In the genomic region with DNA sequence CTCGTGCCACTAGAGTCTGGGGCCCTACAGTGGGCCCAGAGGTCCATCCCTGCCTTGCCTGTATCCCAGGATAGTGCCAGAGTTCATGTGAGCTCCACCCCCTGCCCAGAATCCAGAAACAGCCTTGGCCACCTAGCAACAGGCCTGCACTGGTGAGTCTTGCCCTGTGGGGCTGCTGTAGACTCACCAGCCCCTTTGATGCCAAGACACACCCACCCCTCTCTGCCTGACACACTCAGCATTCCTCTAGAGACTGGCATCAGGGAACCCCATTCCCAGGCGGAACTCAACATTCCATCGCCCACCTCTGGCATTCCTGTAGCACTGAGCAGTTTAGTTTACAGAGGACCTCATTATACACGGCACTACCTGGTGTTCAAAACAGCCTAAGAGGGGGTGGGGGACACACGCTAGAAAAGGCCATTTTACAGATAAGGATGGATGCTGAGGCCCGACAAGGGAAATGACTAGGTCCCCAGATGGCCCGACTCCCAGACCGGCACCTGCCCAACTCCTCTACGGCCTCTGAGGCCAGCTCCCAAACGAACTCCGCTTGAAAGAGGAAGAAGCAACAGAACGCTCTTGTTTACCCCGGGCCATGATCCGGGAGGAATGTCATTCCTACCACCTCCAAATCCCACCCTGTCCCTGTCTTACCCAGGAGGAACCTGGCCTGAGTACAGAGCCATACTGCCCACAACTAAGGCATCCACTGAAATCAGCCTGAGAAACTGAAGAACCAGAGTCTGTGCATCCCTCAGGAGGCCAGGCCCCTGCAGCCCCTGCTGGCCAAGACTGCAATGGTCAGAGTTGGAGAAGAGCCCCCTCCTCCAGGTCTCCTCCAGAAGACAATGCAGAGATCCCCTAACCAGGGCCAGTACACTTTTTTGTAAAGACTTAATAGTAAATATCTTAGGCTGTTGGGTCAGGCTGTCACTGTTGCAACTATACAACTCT, we compare ENCODE assay signal across 11 cellular contexts.
DNase-seq lines count a peak whose midpoint lies in the region; ATAC-seq and TF ChIP-seq lines count a peak whose summit lies in the region.
"Had no signal": no experiment of that assay in that cellular context is flagged by ENCODE, and none has a peak within 500 bp of the region (broad histone marks: within the 10 kb centered on the region; RNA-seq: fewer than 3 reads in every experiment).

No MANE protein-coding gene starts in this region.

- H3K27ac ChIP-seq in lung (ENCODE audit: low read depth in 1 of 2, low read length in 1 of 2) (peak overlapping the region; percentile 42 to 77), upper lobe of right lung (peak overlapping the region; percentile 53)

- no peaks in the 10 kb centered on the region for H3K79me2 ChIP-seq in Loucy (ENCODE audit: insufficient read depth, low read length)

- H3K27ac Mint-ChIP-seq in activated naive CD8-positive, alpha-beta T cell treated with anti-CD3 and anti-CD28 coated beads, Interleukin-2, amount 50 U/mL, for 24 hours: no peak overlapping the region
- H3K27ac Mint-ChIP-seq in stimulated activated memory B cell treated with anti-CD40 and anti-IgM and Interleukin-4, amounts not matched to agents 10 μg/mL and 1 μg/mL and 100 μg/mL, for 72 hours: no peak overlapping the region

- no peak overlapping the region for H3K4me3 Mint-ChIP-seq in activated naive CD8-positive, alpha-beta T cell treated with anti-CD3 and anti-CD28 coated beads, Interleukin-2, amount 50 U/mL, for 24 hours
- no peak overlapping the region for H3K4me3 Mint-ChIP-seq in stimulated activated memory B cell treated with anti-CD40 and anti-IgM and Interleukin-4, amounts not matched to agents 10 μg/mL and 1 μg/mL and 100 μg/mL, for 72 hours

- no peak overlapping the region for H2AFZ ChIP-seq in Loucy (ENCODE audit: low read length)

- no peak overlapping the region for H3K4me3 ChIP-seq in Loucy (ENCODE audit: low read length, poor library complexity, severe bottlenecking)
- no peak overlapping the region for H3K4me3 ChIP-seq in choroid plexus epithelial cell (ENCODE audit: low read depth, low read length)
- H3K4me3 ChIP-seq in lung: no peak overlapping the region
- H3K4me3 ChIP-seq in upper lobe of right lung: no peak overlapping the region
- H3K4me3 ChIP-seq: spleen had no signal

- peak; percentile 29 for ATAC-seq in lung (ENCODE audit: insufficient read depth, low FRiP score)
- ATAC-seq in upper lobe of right lung: peak; percentile 66
- no peak for ATAC-seq in activated naive CD8-positive, alpha-beta T cell treated with anti-CD3 and anti-CD28 coated beads, Interleukin-2, amount 50 U/mL, for 24 hours
- ATAC-seq in stimulated activated memory B cell treated with anti-CD40 and anti-IgM and Interleukin-4, amounts not matched to agents 10 μg/mL and 1 μg/mL and 100 μg/mL, for 72 hours: no peak

- 64 to 79% methylated on average over 14 of the region's 14 CpGs for WGBS in lung, 2 donors

- H3K27me3 ChIP-seq in Loucy (ENCODE audit: insufficient read depth, low read length, poor library complexity, severe bottlenecking) (no peaks in the 10 kb centered on the region), lung (ENCODE audit: control insufficient read depth, insufficient read depth) (no peaks in the 10 kb centered on the region), upper lobe of right lung (no peaks in the 10 kb centered on the region)
- H3K27me3 ChIP-seq: spleen had no signal

- no peaks in the 10 kb centered on the region for H3K36me3 Mint-ChIP-seq in activated naive CD8-positive, alpha-beta T cell treated with anti-CD3 and anti-CD28 coated beads, Interleukin-2, amount 50 U/mL, for 24 hours (ENCODE audit: low read depth)
- H3K36me3 Mint-ChIP-seq in stimulated activated memory B cell treated with anti-CD40 and anti-IgM and Interleukin-4, amounts not matched to agents 10 μg/mL and 1 μg/mL and 100 μg/mL, for 72 hours: no peaks in the 10 kb centered on the region

- H3F3A ChIP-seq in Loucy (ENCODE audit: low read depth): no peaks in the 10 kb centered on the region

- H3K9me3 ChIP-seq in Loucy (ENCODE audit: insufficient read depth, low read depth, low read length) (no peaks in the 10 kb centered on the region), lung (ENCODE audit: control insufficient read depth in 2 of 2, insufficient read depth in 1 of 2, low read length in 1 of 2) (no peaks in the 10 kb centered on the region), upper lobe of right lung (no peaks in the 10 kb centered on the region)
- H3K9me3 ChIP-seq: spleen had no signal

- DNase-seq in choroid plexus epithelial cell (ENCODE audit: low read depth) (no peak), lung (ENCODE audit: low spot score) (peak; percentile 66), upper lobe of right lung (no peak), NCI-H1930 (lab: John Stamatoyannopoulos, UW) (no peak)
- DNase-seq in activated naive CD8-positive, alpha-beta T cell treated with anti-CD3 and anti-CD28 coated beads, Interleukin-2, amount 50 U/mL, for 24 hours: no peak
- DNase-seq: amygdala; MV-4-11; NK-92 treated with Interleukin-12 subunit alpha and Interleukin-12 subunit beta, amount 100 ng/mL, for 24 hours; spleen had no signal

- intact Hi-C loops in upper lobe of right lung (cut with DNase I): no loop called here

- no peaks in the 10 kb centered on the region for H3K27me3 Mint-ChIP-seq in activated naive CD8-positive, alpha-beta T cell treated with anti-CD3 and anti-CD28 coated beads, Interleukin-2, amount 50 U/mL, for 24 hours
- peaks cover 18% of the 10 kb centered on the region for H3K27me3 Mint-ChIP-seq in stimulated activated memory B cell treated with anti-CD40 and anti-IgM and Interleukin-4, amounts not matched to agents 10 μg/mL and 1 μg/mL and 100 μg/mL, for 72 hours

- no peaks in the 10 kb centered on the region for H3K4me1 ChIP-seq in Loucy (ENCODE audit: insufficient read depth, low read length, poor library complexity, severe bottlenecking)
- H3K4me1 ChIP-seq in lung (ENCODE audit: control insufficient read depth in 2 of 2, insufficient read depth in 2 of 2, low read length in 2 of 2): peaks cover 30 to 36% of the 10 kb centered on the region in 2 donors
- peaks cover 41% of the 10 kb centered on the region for H3K4me1 ChIP-seq in upper lobe of right lung

- H3K9me2 ChIP-seq in Loucy (replicated peaks; ENCODE audit: low read depth, low read length): no peaks in the 10 kb centered on the region

- H3K4me2 ChIP-seq in Loucy (ENCODE audit: low read depth, low read length, poor library complexity, severe bottlenecking): no peak overlapping the region

- H3K9me3 Mint-ChIP-seq in activated naive CD8-positive, alpha-beta T cell treated with anti-CD3 and anti-CD28 coated beads, Interleukin-2, amount 50 U/mL, for 24 hours: no peaks in the 10 kb centered on the region
- H3K9me3 Mint-ChIP-seq in stimulated activated memory B cell treated with anti-CD40 and anti-IgM and Interleukin-4, amounts not matched to agents 10 μg/mL and 1 μg/mL and 100 μg/mL, for 72 hours: no peaks in the 10 kb centered on the region

- H3K4me1 Mint-ChIP-seq in activated naive CD8-positive, alpha-beta T cell treated with anti-CD3 and anti-CD28 coated beads, Interleukin-2, amount 50 U/mL, for 24 hours: no peaks in the 10 kb centered on the region
- H3K4me1 Mint-ChIP-seq in stimulated activated memory B cell treated with anti-CD40 and anti-IgM and Interleukin-4, amounts not matched to agents 10 μg/mL and 1 μg/mL and 100 μg/mL, for 72 hours: no peaks in the 10 kb centered on the region

- H3K36me3 ChIP-seq in Loucy (ENCODE audit: insufficient read depth, low read length) (no peaks in the 10 kb centered on the region), lung (ENCODE audit: control insufficient read depth in 2 of 2, insufficient read depth in 2 of 2, low read length in 2 of 2) (peaks cover 15 to 60% of the 10 kb centered on the region in 2 donors), upper lobe of right lung (peaks cover 77% of the 10 kb centered on the region)

- no peak overlapping the region for H3K9ac ChIP-seq in Loucy (ENCODE audit: low read depth, low read length, poor library complexity, severe bottlenecking)

- TF ChIP-seq CTCF in Loucy (conservative IDR thresholded peaks at IDR 0.05; ENCODE audit: low read length) (0 out of 2 replicates have a peak, but pooled peaks have one; percentile 15), choroid plexus epithelial cell (conservative IDR thresholded peaks at IDR 0.05; ENCODE audit: low read depth, low read length) (peak; percentile 14), lung (IDR thresholded peaks at IDR 0.05; ENCODE audit: control extremely low read depth, extremely low read depth) (no peak), upper lobe of right lung (IDR thresholded peaks at IDR 0.05) (no peak)

- no peaks in the 10 kb centered on the region for H4K20me1 ChIP-seq in Loucy (ENCODE audit: insufficient read depth, low read length, poor library complexity, severe bottlenecking)

Comparison
In these comparisons a context has a peak if more than half of its experiments do, and no peak if none do; other contexts are left out.
1. CTCF ChIP-seq: peak in Loucy (single experiment) and choroid plexus epithelial cell (single experiment); none in lung (single experiment) and upper lobe of right lung (single experiment).
2. ATAC-seq: peak in lung (single experiment) and upper lobe of right lung (single experiment); none in activated naive CD8-positive, alpha-beta T cell treated with anti-CD3 and anti-CD28 coated beads, Interleukin-2, amount 50 U/mL, for 24 hours (single experiment) and stimulated activated memory B cell treated with anti-CD40 and anti-IgM and Interleukin-4, amounts not matched to agents 10 μg/mL and 1 μg/mL and 100 μg/mL, for 72 hours (single experiment).